In genomic region chr1:245748246-245748645, GRCh38 we compare ENCODE assay signal across 15 cellular contexts.
"Had no signal": no experiment of that assay in that cellular context is flagged by ENCODE, and none has a peak within 500 bp of the region (broad histone marks: within the 10 kb centered on the region; RNA-seq: fewer than 3 reads in every experiment).

No MANE protein-coding gene starts in this region.

- H3K4me3 ChIP-seq: body of pancreas, coronary artery, gastrocnemius medialis, upper lobe of left lung had no signal

- H3K27ac ChIP-seq: body of pancreas, coronary artery, gastrocnemius medialis, upper lobe of left lung, VCaP had no signal

- DNase-seq: activated CD4-positive, alpha-beta memory T cell treated with anti-CD3 and anti-CD28 coated beads, Interleukin-2, amount 10 ng/mL, durations not matched to agents 7 days and 5 days; activated CD4-positive, alpha-beta T cell treated with anti-CD3 and anti-CD28 coated beads for 36 hours; activated CD8-positive, alpha-beta memory T cell treated with anti-CD3 and anti-CD28 coated beads, Interleukin-2, amount 50 U/mL, for 4 hours; body of pancreas; central memory CD4-positive, alpha-beta T cell; effector CD4-positive, alpha-beta T cell; gastrocnemius medialis; left colon; naive thymus-derived CD4-positive, alpha-beta T cell; occipital lobe; stimulated activated CD4-positive, alpha-beta T cell treated with anti-CD3 and anti-CD28 coated beads, Interleukin-2, amount 100 ng/mL, for 24 hours; stimulated activated naive CD4-positive, alpha-beta T cell treated with Interleukin-2 at 50 U/mL for 16 hours; upper lobe of left lung had no signal

- H3K27me3 ChIP-seq: body of pancreas, gastrocnemius medialis, upper lobe of left lung had no signal

- H3K9me3 ChIP-seq: body of pancreas, gastrocnemius medialis, upper lobe of left lung had no signal

- H3K4me1 ChIP-seq: body of pancreas, gastrocnemius medialis, upper lobe of left lung had no signal
